ENCODE assay signal across 28 cellular contexts in genomic region chr14:65650843-65651242, GRCh38.
"Had no signal": no experiment of that assay in that cellular context is flagged by ENCODE, and none has a peak within 500 bp of the region (broad histone marks: within the 10 kb centered on the region; RNA-seq: fewer than 3 reads in every experiment).

No MANE protein-coding gene starts in this region.

- H3K36me3 ChIP-seq: ascending aorta, SJCRH30 had no signal

- H3K4me1 ChIP-seq: ascending aorta, body of pancreas, SJCRH30 had no signal

- H3K9me3 Mint-ChIP-seq: activated T-cell treated with anti-CD3 and anti-CD28 coated beads, Interleukin-2, amount 50 U/mL, for 4 hours; central memory CD8-positive, alpha-beta T cell had no signal

- ATAC-seq: activated naive CD4-positive, alpha-beta T cell treated with anti-CD3 and anti-CD28 coated beads, Interleukin-2, amount 50 U/mL, for 72 hours; activated naive CD8-positive, alpha-beta T cell treated with anti-CD3 and anti-CD28 coated beads, Interleukin-2, amount 50 U/mL, for 24 hours; activated T-cell treated with anti-CD3 and anti-CD28 coated beads, Interleukin-2, amount 50 U/mL, for 4 hours; body of pancreas; Panc1; T-helper 17 cell; WTC11 had no signal

- DNase-seq: activated CD4-positive, alpha-beta T cell treated with anti-CD3 and anti-CD28 coated beads, Interleukin-2, amount 10 ng/mL, durations not matched to agents 24 days and 14 days; activated CD4-positive, alpha-beta T cell treated with anti-CD3 and anti-CD28 coated beads, Interleukin-2, amount 50 U/mL, for 48 hours; activated CD4-positive, CD25-positive, alpha-beta regulatory T cell treated with anti-CD3 and anti-CD28 coated beads, Interleukin-2, amount 50 U/mL, for 72 hours; activated effector memory CD4-positive, alpha-beta T cell treated with anti-CD3 and anti-CD28 coated beads, Interleukin-2, amount 50 U/mL, for 16 hours; activated naive CD4-positive, alpha-beta T cell treated with Interleukin-2 at 50 U/mL for 16 hours; activated naive CD8-positive, alpha-beta T cell treated with anti-CD3 and anti-CD28 coated beads, Interleukin-2, amount 50 U/mL, for 24 hours; activated T-cell treated with anti-CD3 and anti-CD28 coated beads, Interleukin-2, amount 50 U/mL, for 4 hours; amniotic stem cell; body of pancreas; MM.1S; NCI-H1105 treated with DMSO at 0.1 percent for 48 hours; NCI-H2029; NCI-H2107; NCI-H446 treated with DMSO at 0.1 percent for 48 hours; NCI-H524 treated with DMSO at 0.1 percent for 48 hours; NK-92 treated with Interleukin-12 subunit alpha and Interleukin-12 subunit beta, amount 100 ng/mL, for 24 hours; OCI-M1; Right ventricle myocardium superior; SJCRH30; T-helper 17 cell; T-helper 9 cell had no signal

- H3K4me3 ChIP-seq: ascending aorta, body of pancreas, SJCRH30 had no signal

- H3K27ac ChIP-seq: ascending aorta, body of pancreas, RWPE1, SJCRH30 had no signal

- H3K4me3 Mint-ChIP-seq: activated CD4-positive, alpha-beta T cell treated with anti-CD3 and anti-CD28 coated beads, Interleukin-2, amount 10 ng/mL, durations not matched to agents 24 days and 14 days; activated naive CD8-positive, alpha-beta T cell treated with anti-CD3 and anti-CD28 coated beads, Interleukin-2, amount 50 U/mL, for 24 hours; activated T-cell treated with anti-CD3 and anti-CD28 coated beads, Interleukin-2, amount 50 U/mL, for 4 hours; central memory CD8-positive, alpha-beta T cell; T-helper 17 cell; WTC11 had no signal

- H3K9me3 ChIP-seq: ascending aorta, body of pancreas, SJCRH30 had no signal

- H3K27ac Mint-ChIP-seq: activated CD4-positive, alpha-beta T cell treated with anti-CD3 and anti-CD28 coated beads, Interleukin-2, amount 10 ng/mL, durations not matched to agents 24 days and 14 days; activated naive CD4-positive, alpha-beta T cell treated with anti-CD3 and anti-CD28 coated beads, Interleukin-2, amount 50 U/mL, for 72 hours; activated naive CD8-positive, alpha-beta T cell treated with anti-CD3 and anti-CD28 coated beads, Interleukin-2, amount 50 U/mL, for 24 hours; T-helper 17 cell; WTC11 had no signal

- H3K4me1 Mint-ChIP-seq: activated naive CD8-positive, alpha-beta T cell treated with anti-CD3 and anti-CD28 coated beads, Interleukin-2, amount 50 U/mL, for 24 hours; central memory CD8-positive, alpha-beta T cell; T-helper 17 cell; WTC11 had no signal

- FAIRE-seq: bronchial epithelial cell had no signal

- H3K27me3 Mint-ChIP-seq: activated CD4-positive, alpha-beta T cell treated with anti-CD3 and anti-CD28 coated beads, Interleukin-2, amount 10 ng/mL, durations not matched to agents 24 days and 14 days; activated naive CD8-positive, alpha-beta T cell treated with anti-CD3 and anti-CD28 coated beads, Interleukin-2, amount 50 U/mL, for 24 hours; central memory CD8-positive, alpha-beta T cell; T-helper 17 cell had no signal

- H3K27me3 ChIP-seq: ascending aorta, body of pancreas, SJCRH30 had no signal
